15 cellular contexts compared by ENCODE assay signal in the genomic region with DNA sequence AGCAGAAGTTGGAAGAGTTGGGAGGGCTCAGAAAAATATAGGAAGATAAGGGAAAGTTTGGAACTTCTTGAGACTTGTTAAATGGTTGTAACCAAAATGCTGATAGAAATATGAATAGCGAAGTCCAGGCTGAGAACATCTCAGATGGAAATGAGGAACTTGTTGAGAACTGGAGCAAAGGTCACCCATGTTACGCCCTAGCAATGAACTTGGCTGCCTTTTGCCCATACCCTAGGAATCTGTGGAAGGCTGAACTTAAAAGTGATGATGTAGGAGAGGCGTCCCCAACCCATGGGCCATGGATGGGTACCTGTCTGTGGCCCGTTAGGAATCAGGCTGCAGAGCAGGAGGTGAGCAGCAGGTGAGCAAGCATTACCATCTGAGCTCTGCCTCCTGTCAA.
"Had no signal": no experiment of that assay in that cellular context is flagged by ENCODE, and none has a peak within 500 bp of the region (broad histone marks: within the 10 kb centered on the region; RNA-seq: fewer than 3 reads in every experiment).

No MANE protein-coding gene starts in this region.

- DNase-seq: activated CD4-positive, alpha-beta T cell treated with anti-CD3 and anti-CD28 coated beads, Interleukin-2, amount 50 U/mL, for 1 hour; activated CD8-positive, alpha-beta memory T cell treated with anti-CD3 and anti-CD28 coated beads for 24 hours; activated gamma-delta T cell treated with Interleukin-2 at 50 U/mL for 16 hours; activated naive CD8-positive, alpha-beta T cell treated with anti-CD3 and anti-CD28 coated beads for 36 hours; amygdala; cortex of kidney; effector CD4-positive, alpha-beta T cell; kidney; right lobe of liver; stimulated activated naive CD8-positive, alpha-beta T cell treated with anti-CD3 and anti-CD28 coated beads, Interleukin-15, Interleukin-2, amounts not matched to agents 100 U/mL and 50 U/mL, for 24 hours had no signal

- H3K4me3 Mint-ChIP-seq: activated naive CD8-positive, alpha-beta T cell treated with anti-CD3 and anti-CD28 coated beads for 36 hours; brain; nephron; T-helper 1 cell treated with Interleukin-12 subunit alpha and Interleukin-12 subunit beta and Interleukin-4 antibody, amounts not matched to agents 30 μg/mL and 1 μg/mL, for 36 hours; type B pancreatic cell had no signal

- H3K27me3 Mint-ChIP-seq: brain, type B pancreatic cell had no signal

- ATAC-seq: activated CD4-positive, CD25-positive, alpha-beta regulatory T cell treated with anti-CD3 and anti-CD28 coated beads, Interleukin-2, amount 50 U/mL, for 24 hours; stimulated activated naive CD8-positive, alpha-beta T cell treated with anti-CD3 and anti-CD28 coated beads, Interleukin-15, Interleukin-2, amounts not matched to agents 100 U/mL and 50 U/mL, for 24 hours had no signal

- H3K9me3 Mint-ChIP-seq: T-helper 1 cell treated with Interleukin-12 subunit alpha and Interleukin-12 subunit beta and Interleukin-4 antibody, amounts not matched to agents 30 μg/mL and 1 μg/mL, for 36 hours; type B pancreatic cell had no signal

- H3K4me1 Mint-ChIP-seq: activated naive CD8-positive, alpha-beta T cell treated with anti-CD3 and anti-CD28 coated beads for 36 hours had no signal

- H3K27ac Mint-ChIP-seq: activated naive CD8-positive, alpha-beta T cell treated with anti-CD3 and anti-CD28 coated beads for 36 hours; brain; nephron; T-helper 1 cell treated with Interleukin-12 subunit alpha and Interleukin-12 subunit beta and Interleukin-4 antibody, amounts not matched to agents 30 μg/mL and 1 μg/mL, for 36 hours; type B pancreatic cell had no signal

- H3K36me3 Mint-ChIP-seq: activated naive CD8-positive, alpha-beta T cell treated with anti-CD3 and anti-CD28 coated beads for 36 hours had no signal
